8 cellular contexts compared by ENCODE assay signal in the genomic region with DNA sequence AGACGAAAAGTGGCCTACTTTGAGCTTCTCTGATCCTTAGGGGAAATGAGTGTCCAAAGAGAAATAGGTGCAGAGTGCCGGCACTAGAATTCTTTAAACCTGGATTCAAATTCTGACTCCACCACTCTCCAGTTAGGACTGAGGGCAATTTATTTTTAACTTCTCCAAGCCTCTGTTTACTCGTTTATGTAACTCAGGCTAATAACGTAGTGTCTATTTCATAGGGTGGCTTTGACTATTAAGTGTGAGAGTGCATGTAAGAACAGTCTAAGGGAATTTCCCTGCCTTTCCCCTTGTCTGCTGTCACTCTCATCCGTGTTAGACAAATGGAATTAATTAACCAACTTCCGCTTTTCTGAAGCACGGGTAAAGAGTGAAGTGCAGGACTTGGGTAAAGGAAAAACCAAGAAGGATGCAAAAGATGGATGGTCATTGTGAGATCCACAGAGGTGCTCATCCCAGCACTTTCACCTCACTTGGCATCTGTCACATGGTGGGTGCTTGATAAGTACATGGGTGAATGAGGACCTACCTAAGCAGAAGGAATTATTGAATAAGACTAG. TPM values are rescaled to one million over a fixed set of nuclear protein-coding genes. Genes with fewer than 3 reads are reported as not detected.
A peak's percentile ranks its signal among the peaks of the same experiment; 100 is the strongest.
DNase-seq lines count a peak whose midpoint lies in the region; ATAC-seq and TF ChIP-seq lines count a peak whose summit lies in the region.

No MANE protein-coding gene starts in this region.

- H3K36me3 ChIP-seq in BE2C = no peaks in the 10 kb centered on the region

- H3K9me3 ChIP-seq in BE2C = no peaks in the 10 kb centered on the region

- H3K27me3 ChIP-seq in BE2C = no peaks in the 10 kb centered on the region

- peak; percentile 43 for TF ChIP-seq POLR2A in NB4 (IDR thresholded peaks at IDR 0.05; ENCODE audit: extremely low read depth, insufficient read length)

- no peaks in the 10 kb centered on the region for H3K4me1 ChIP-seq in BE2C

- H3K4me1 Mint-ChIP-seq in glutamatergic neuron (ENCODE audit: low read depth, unreplicated experiment) = peaks cover 15% of the 10 kb centered on the region

- H3K36me3 Mint-ChIP-seq in glutamatergic neuron (ENCODE audit: unreplicated experiment) = no peaks in the 10 kb centered on the region

- peaks cover 9% of the 10 kb centered on the region for H3K9me3 Mint-ChIP-seq in glutamatergic neuron (ENCODE audit: unreplicated experiment)

- peak overlapping the region; percentile 99 for H3K27ac Mint-ChIP-seq in glutamatergic neuron (ENCODE audit: unreplicated experiment)

- TF ChIP-seq CTCF in BE2C (IDR thresholded peaks at IDR 0.05; ENCODE audit: low read depth, low read length) = no peak
- no peak for TF ChIP-seq CTCF in NB4 (IDR thresholded peaks at IDR 0.05; ENCODE audit: low read depth, low read length)
- TF ChIP-seq CTCF in glutamatergic neuron (IDR thresholded peaks at IDR 0.05; ENCODE audit: partially characterized antibody, unreplicated experiment) = no peak

- H3K27me3 Mint-ChIP-seq in glutamatergic neuron (ENCODE audit: unreplicated experiment) = peaks cover 6% of the 10 kb centered on the region

- DNase-seq in BE2C (no peak), NB4 (ENCODE audit: low read depth) (peak; percentile 81), glutamatergic neuron (no peak), pons (ENCODE audit: low spot score) (peak; percentile 60), occipital lobe (lab: John Stamatoyannopoulos, UW) (no peak), NCI-H1436 treated with DMSO at 0.1 percent for 48 hours (lab: John Stamatoyannopoulos, UW) (no peak)
- DNase-seq in activated T-cell treated with anti-CD3 and anti-CD28 coated beads, Interleukin-2, amount 50 U/mL, for 48 hours = peak; percentile 53 to 56

- ATAC-seq in GM19025 (IDR thresholded peaks at IDR 0.05; ENCODE audit: low read depth, unreplicated experiment) = peak; percentile 35

- H3K4me3 ChIP-seq in BE2C (ENCODE audit: low read depth, low read length) (peak overlapping the region; percentile 87), NB4 (ENCODE audit: low read depth, low read length) (peak overlapping the region; percentile 97)

- peak overlapping the region; percentile 99 for H3K4me3 Mint-ChIP-seq in glutamatergic neuron (ENCODE audit: unreplicated experiment)

RNA-seq across cellular contexts. Expression of a gene that starts 4.1 kb away (rescaled TPM):
- polyA plus RNA-seq in BE2C (2012; ENCODE audit: insufficient read depth, insufficient read length, low read depth) = 18.9 TPM
- 37.4 TPM for total RNA-seq in glutamatergic neuron (ENCODE audit: unreplicated experiment)
- 28.2 TPM for total RNA-seq in occipital lobe

RNA-seq across cellular contexts. Expression of a gene that starts 13.1 kb away (rescaled TPM):
- polyA plus RNA-seq in BE2C (2012; ENCODE audit: insufficient read depth, insufficient read length, low read depth) = 5.3 TPM
- total RNA-seq in glutamatergic neuron (ENCODE audit: unreplicated experiment) (20.0 TPM), occipital lobe (14.7 TPM)

RNA-seq across cellular contexts. Expression of a gene that starts 57.2 kb away (rescaled TPM):
- polyA plus RNA-seq in BE2C (2012; ENCODE audit: insufficient read depth, insufficient read length, low read depth) = 1.4 TPM
- 0.47 TPM for total RNA-seq in glutamatergic neuron (ENCODE audit: unreplicated experiment)
- total RNA-seq in occipital lobe = 0.62 TPM

Comparison
In these comparisons a context has a peak if more than half of its experiments do, and no peak if none do; other contexts are left out.
1. DNase-seq: peak in NB4 (single experiment), activated T-cell treated with anti-CD3 and anti-CD28 coated beads, Interleukin-2, amount 50 U/mL, for 48 hours (2 of 2) and pons (single experiment); none in BE2C (single experiment), glutamatergic neuron (single experiment), occipital lobe (single experiment) and NCI-H1436 treated with DMSO at 0.1 percent for 48 hours (single experiment).